25 cellular contexts compared by ENCODE assay signal in genomic region chr2:240478346-240479110, GRCh38. TPM values are rescaled to one million over a fixed set of nuclear protein-coding genes. Genes with fewer than 3 reads are reported as not detected.
DNase-seq lines count a peak whose midpoint lies in the region; ATAC-seq and TF ChIP-seq lines count a peak whose summit lies in the region.
"Had no signal": no experiment of that assay in that cellular context is flagged by ENCODE, and none has a peak within 500 bp of the region (broad histone marks: within the 10 kb centered on the region; RNA-seq: fewer than 3 reads in every experiment).

No MANE protein-coding gene starts in this region.

- peaks cover 9% of the 10 kb centered on the region for H3K9me3 Mint-ChIP-seq in activated naive CD8-positive, alpha-beta T cell treated with anti-CD3 and anti-CD28 coated beads, Interleukin-2, amount 10 ng/mL, durations not matched to agents 7 days and 5 days
- peaks cover 10% of the 10 kb centered on the region for H3K9me3 Mint-ChIP-seq in activated naive CD8-positive, alpha-beta T cell treated with anti-CD3 and anti-CD28 coated beads for 36 hours
- peaks cover 13% of the 10 kb centered on the region for H3K9me3 Mint-ChIP-seq in WTC11
- peaks cover 11 to 21% of the 10 kb centered on the region in 2 donors for H3K9me3 Mint-ChIP-seq in stimulated activated naive B cell treated with anti-CD40 and anti-IgM and Interleukin-4, amounts not matched to agents 10 μg/mL and 1 μg/mL and 100 μg/mL, for 72 hours

- POLR2A ChIA-PET in activated naive CD8-positive, alpha-beta T cell treated with anti-CD3 and anti-CD28 coated beads, Interleukin-2, amount 10 ng/mL, durations not matched to agents 7 days and 5 days (lab: Charles Lee): no interaction called here
- POLR2A ChIA-PET in WTC11 (lab: Charles Lee): no interaction called here

- H3K9me3 ChIP-seq in lung (ENCODE audit: control insufficient read depth in 2 of 2, insufficient read depth in 1 of 2, low read length in 1 of 2) (peaks cover 0 to 6% of the 10 kb centered on the region in 2 donors), transverse colon (peaks cover 4 to 10% of the 10 kb centered on the region in 2 donors)

- WGBS in lung, 2 donors: 92 to 96% methylated on average over 21 of the region's 21 CpGs
- 95 to 98% methylated on average over 8 to 21 of the region's 21 CpGs for WGBS in transverse colon (ENCODE audit: low coverage in 1 of 2), 2 donors

- H3K4me1 ChIP-seq in lung (ENCODE audit: control insufficient read depth in 2 of 2, insufficient read depth in 2 of 2, low read length in 2 of 2) (peaks cover 0 to 2% of the 10 kb centered on the region in 2 donors), transverse colon (no peaks in the 10 kb centered on the region)

- no peak for TF ChIP-seq EP300 in transverse colon (IDR thresholded peaks at IDR 0.05; ENCODE audit: low read depth)

- H3K36me3 Mint-ChIP-seq in activated naive CD8-positive, alpha-beta T cell treated with anti-CD3 and anti-CD28 coated beads, Interleukin-2, amount 10 ng/mL, durations not matched to agents 7 days and 5 days: peaks cover 9% of the 10 kb centered on the region
- H3K36me3 Mint-ChIP-seq in activated naive CD8-positive, alpha-beta T cell treated with anti-CD3 and anti-CD28 coated beads for 36 hours: peaks cover 23% of the 10 kb centered on the region
- no peaks in the 10 kb centered on the region for H3K36me3 Mint-ChIP-seq in WTC11
- H3K36me3 Mint-ChIP-seq in stimulated activated naive B cell treated with anti-CD40 and anti-IgM and Interleukin-4, amounts not matched to agents 10 μg/mL and 1 μg/mL and 100 μg/mL, for 72 hours: peaks cover 23 to 57% of the 10 kb centered on the region in 2 donors

- no peak overlapping the region for H3K27ac ChIP-seq in lung (ENCODE audit: low read depth in 1 of 2, low read length in 1 of 2)
- no peak overlapping the region for H3K27ac ChIP-seq in transverse colon
- H3K27ac ChIP-seq: GM23248, SK-N-MC had no signal

- ATAC-seq in activated naive CD8-positive, alpha-beta T cell treated with anti-CD3 and anti-CD28 coated beads, Interleukin-2, amount 10 ng/mL, durations not matched to agents 7 days and 5 days (ENCODE audit: low read depth): no peak
- ATAC-seq in WTC11: no peak
- no peak for ATAC-seq in lung (ENCODE audit: insufficient read depth, low FRiP score)
- ATAC-seq in stimulated activated naive B cell treated with anti-CD40 and anti-IgM and Interleukin-4, amounts not matched to agents 10 μg/mL and 1 μg/mL and 100 μg/mL, for 72 hours (replicated peaks): no peak
- no peak for ATAC-seq in HG03175 (IDR thresholded peaks at IDR 0.05; ENCODE audit: unreplicated experiment)
- ATAC-seq in HG02623 (IDR thresholded peaks at IDR 0.05; ENCODE audit: unreplicated experiment): no peak
- ATAC-seq: activated CD4-positive, alpha-beta T cell treated with anti-CD3 and anti-CD28 coated beads for 36 hours; activated naive CD4-positive, alpha-beta T cell treated with anti-CD3 and anti-CD28 coated beads, Interleukin-2, amount 50 U/mL, for 72 hours; activated T-helper 17 cell treated with anti-CD3 and anti-CD28 coated beads, Interleukin-2, amount 50 U/mL, for 72 hours; left ventricle myocardium superior; naive thymus-derived CD4-positive, alpha-beta T cell; T-helper 17 cell had no signal

- no peak for DNase-seq in activated naive CD8-positive, alpha-beta T cell treated with anti-CD3 and anti-CD28 coated beads, Interleukin-2, amount 10 ng/mL, durations not matched to agents 7 days and 5 days
- no peak for DNase-seq in activated naive CD8-positive, alpha-beta T cell treated with anti-CD3 and anti-CD28 coated beads for 36 hours
- DNase-seq in WTC11 (ENCODE audit: low spot score) (peak; percentile 5), lung (ENCODE audit: low spot score) (peak; percentile 14), transverse colon (no peak)
- no peak for DNase-seq in stimulated activated naive B cell treated with anti-CD40 and anti-IgM and Interleukin-4, amounts not matched to agents 10 μg/mL and 1 μg/mL and 100 μg/mL, for 72 hours
- DNase-seq: activated CD4-positive, alpha-beta T cell treated with anti-CD3 and anti-CD28 coated beads for 36 hours; Calu3; central memory CD4-positive, alpha-beta T cell; GM23248; HFFc6; islet precursor cell; NCI-H1694; occipital lobe; T-helper 17 cell had no signal

- intact Hi-C loops in transverse colon (cut with DNase I; ENCODE audit: low total_unique reads): no loop called here

- no peaks in the 10 kb centered on the region for H3K27me3 Mint-ChIP-seq in activated naive CD8-positive, alpha-beta T cell treated with anti-CD3 and anti-CD28 coated beads, Interleukin-2, amount 10 ng/mL, durations not matched to agents 7 days and 5 days
- H3K27me3 Mint-ChIP-seq in activated naive CD8-positive, alpha-beta T cell treated with anti-CD3 and anti-CD28 coated beads for 36 hours: no peaks in the 10 kb centered on the region
- H3K27me3 Mint-ChIP-seq in WTC11 (ENCODE audit: low read depth): peaks cover 31% of the 10 kb centered on the region
- H3K27me3 Mint-ChIP-seq in stimulated activated naive B cell treated with anti-CD40 and anti-IgM and Interleukin-4, amounts not matched to agents 10 μg/mL and 1 μg/mL and 100 μg/mL, for 72 hours: no peaks in the 10 kb centered on the region
- H3K27me3 Mint-ChIP-seq: activated CD4-positive, alpha-beta T cell treated with anti-CD3 and anti-CD28 coated beads for 36 hours; activated T-helper 17 cell treated with anti-CD3 and anti-CD28 coated beads, Interleukin-2, amount 50 U/mL, for 72 hours; naive thymus-derived CD4-positive, alpha-beta T cell; T-helper 17 cell had no signal

- no peak overlapping the region for H3K4me3 ChIP-seq in lung
- H3K4me3 ChIP-seq in transverse colon: no peak overlapping the region
- H3K4me3 ChIP-seq: GM23248, SK-N-MC, smooth muscle cell had no signal

- H3K4me3 Mint-ChIP-seq in activated naive CD8-positive, alpha-beta T cell treated with anti-CD3 and anti-CD28 coated beads, Interleukin-2, amount 10 ng/mL, durations not matched to agents 7 days and 5 days: no peak overlapping the region
- no peak overlapping the region for H3K4me3 Mint-ChIP-seq in activated naive CD8-positive, alpha-beta T cell treated with anti-CD3 and anti-CD28 coated beads for 36 hours
- no peak overlapping the region for H3K4me3 Mint-ChIP-seq in WTC11
- H3K4me3 Mint-ChIP-seq in stimulated activated naive B cell treated with anti-CD40 and anti-IgM and Interleukin-4, amounts not matched to agents 10 μg/mL and 1 μg/mL and 100 μg/mL, for 72 hours: no peak overlapping the region
- H3K4me3 Mint-ChIP-seq: activated CD4-positive, alpha-beta T cell treated with anti-CD3 and anti-CD28 coated beads for 36 hours; activated T-helper 17 cell treated with anti-CD3 and anti-CD28 coated beads, Interleukin-2, amount 50 U/mL, for 72 hours; CD14-positive monocyte; HFFc6; mesothelial cell of epicardium; naive thymus-derived CD4-positive, alpha-beta T cell; T-helper 17 cell had no signal

- H3K27ac Mint-ChIP-seq in activated naive CD8-positive, alpha-beta T cell treated with anti-CD3 and anti-CD28 coated beads, Interleukin-2, amount 10 ng/mL, durations not matched to agents 7 days and 5 days: peak overlapping the region; percentile 0
- H3K27ac Mint-ChIP-seq in activated naive CD8-positive, alpha-beta T cell treated with anti-CD3 and anti-CD28 coated beads for 36 hours: no peak overlapping the region
- H3K27ac Mint-ChIP-seq in WTC11: no peak overlapping the region
- peak overlapping the region; percentile 11 for H3K27ac Mint-ChIP-seq in stimulated activated naive B cell treated with anti-CD40 and anti-IgM and Interleukin-4, amounts not matched to agents 10 μg/mL and 1 μg/mL and 100 μg/mL, for 72 hours
- H3K27ac Mint-ChIP-seq: activated CD4-positive, alpha-beta T cell treated with anti-CD3 and anti-CD28 coated beads for 36 hours; activated naive CD4-positive, alpha-beta T cell treated with anti-CD3 and anti-CD28 coated beads, Interleukin-2, amount 50 U/mL, for 72 hours; activated T-helper 17 cell treated with anti-CD3 and anti-CD28 coated beads, Interleukin-2, amount 50 U/mL, for 72 hours; HFFc6; mesothelial cell of epicardium; T-helper 17 cell had no signal

- no peaks in the 10 kb centered on the region for H3K36me3 ChIP-seq in lung (ENCODE audit: control insufficient read depth in 2 of 2, insufficient read depth in 2 of 2, low read length in 2 of 2)
- no peaks in the 10 kb centered on the region for H3K36me3 ChIP-seq in transverse colon

- TF ChIP-seq CTCF in WTC11 (IDR thresholded peaks at IDR 0.05) (no peak), lung (IDR thresholded peaks at IDR 0.05; ENCODE audit: control extremely low read depth, extremely low read depth) (no peak), transverse colon (IDR thresholded peaks at IDR 0.05) (no peak)

- CTCF ChIA-PET in WTC11 (lab: Charles Lee): interaction anchor here (1.2 to 1.3 kb wide), 2 partner anchors 19 to 36 kb away, joined by 3 read pairs; no protein-coding TSS in a partner anchor

- TF ChIP-seq POLR2A in transverse colon (IDR thresholded peaks at IDR 0.05): no peak

- no peaks in the 10 kb centered on the region for H3K4me1 Mint-ChIP-seq in activated naive CD8-positive, alpha-beta T cell treated with anti-CD3 and anti-CD28 coated beads, Interleukin-2, amount 10 ng/mL, durations not matched to agents 7 days and 5 days
- H3K4me1 Mint-ChIP-seq in activated naive CD8-positive, alpha-beta T cell treated with anti-CD3 and anti-CD28 coated beads for 36 hours: no peaks in the 10 kb centered on the region
- no peaks in the 10 kb centered on the region for H3K4me1 Mint-ChIP-seq in WTC11
- H3K4me1 Mint-ChIP-seq in stimulated activated naive B cell treated with anti-CD40 and anti-IgM and Interleukin-4, amounts not matched to agents 10 μg/mL and 1 μg/mL and 100 μg/mL, for 72 hours: peaks cover 3 to 9% of the 10 kb centered on the region in 2 donors
- H3K4me1 Mint-ChIP-seq: activated CD4-positive, alpha-beta T cell treated with anti-CD3 and anti-CD28 coated beads for 36 hours; activated T-helper 17 cell treated with anti-CD3 and anti-CD28 coated beads, Interleukin-2, amount 50 U/mL, for 72 hours; mesothelial cell of epicardium had no signal

- in situ Hi-C loops in transverse colon (cut with MboI; ENCODE audit: low pct_ligation_motif_present in 1 of 4, low pct_unique_long_range_greater_than_20kb in 1 of 4, low sequenced_read_pairs in 3 of 4): no loop called here

- H3K27me3 ChIP-seq in lung (ENCODE audit: control insufficient read depth, insufficient read depth) (no peaks in the 10 kb centered on the region), transverse colon (no peaks in the 10 kb centered on the region)

TF ChIP-seq in WTC11, 78 proteins besides CTCF, POLR2A, EP300 and RAD21 (continues in another document):
- TF ChIP-seq CREM (CRISPR knock-in tag; IDR thresholded peaks at IDR 0.05): no peak

RNA-seq across cellular contexts. Expression of gene GPC1, which starts 43.1 kb away (rescaled TPM):
- 1 to 10 TPM; 3.4 to 4.7 TPM for total RNA-seq in activated naive CD8-positive, alpha-beta T cell treated with anti-CD3 and anti-CD28 coated beads, Interleukin-2, amount 10 ng/mL, durations not matched to agents 7 days and 5 days
- 1 to 10 TPM in 1 of 2 experiments, under 1 TPM in 1; 0.64 to 1.3 TPM for total RNA-seq in activated naive CD8-positive, alpha-beta T cell treated with anti-CD3 and anti-CD28 coated beads for 36 hours
- total RNA-seq in WTC11 (2021) (37.2 to 41.5 TPM (median 40.4 TPM) in 3 replicates), lung (10 to 100 TPM; 23.2 to 62.5 TPM), transverse colon (10 to 100 TPM; 10.4 to 31.8 (median 18.0) TPM)
- polyA plus RNA-seq in lung: 10 to 100 TPM; 24.6 to 28.5 TPM
- polyA plus RNA-seq: CD14-positive monocyte had no signal

Comparison
In these comparisons a context has a peak if more than half of its experiments do, and no peak if none do; other contexts are left out.
1. H3K27ac Mint-ChIP-seq: peak in activated naive CD8-positive, alpha-beta T cell treated with anti-CD3 and anti-CD28 coated beads, Interleukin-2, amount 10 ng/mL, durations not matched to agents 7 days and 5 days (single experiment) and stimulated activated naive B cell treated with anti-CD40 and anti-IgM and Interleukin-4, amounts not matched to agents 10 μg/mL and 1 μg/mL and 100 μg/mL, for 72 hours (single experiment); none in activated naive CD8-positive, alpha-beta T cell treated with anti-CD3 and anti-CD28 coated beads for 36 hours (single experiment) and WTC11 (single experiment).
2. DNase-seq: peak in WTC11 (single experiment) and lung (single experiment); none in activated naive CD8-positive, alpha-beta T cell treated with anti-CD3 and anti-CD28 coated beads, Interleukin-2, amount 10 ng/mL, durations not matched to agents 7 days and 5 days (single experiment), activated naive CD8-positive, alpha-beta T cell treated with anti-CD3 and anti-CD28 coated beads for 36 hours (single experiment), stimulated activated naive B cell treated with anti-CD40 and anti-IgM and Interleukin-4, amounts not matched to agents 10 μg/mL and 1 μg/mL and 100 μg/mL, for 72 hours (single experiment) and transverse colon (single experiment).